Comparison of ENCODE assay signal across 14 cellular contexts in genomic region chr17:4970273-4970672, GRCh38. TPM values are rescaled to one million over a fixed set of nuclear protein-coding genes. Genes with fewer than 3 reads are reported as not detected.
DNase-seq lines count a peak whose midpoint lies in the region; ATAC-seq and TF ChIP-seq lines count a peak whose summit lies in the region.
"Had no signal": no experiment of that assay in that cellular context is flagged by ENCODE, and none has a peak within 500 bp of the region (broad histone marks: within the 10 kb centered on the region; RNA-seq: fewer than 3 reads in every experiment).

No MANE protein-coding gene starts in this region.

- TF ChIP-seq EP300 in tibial nerve (IDR thresholded peaks at IDR 0.05) = no peak

- no peak for TF ChIP-seq POLR2A in tibial nerve (IDR thresholded peaks at IDR 0.05)

- ATAC-seq in lower lobe of right lung (no peak), GM21723 (IDR thresholded peaks at IDR 0.05; ENCODE audit: unreplicated experiment) (no peak)
- ATAC-seq: HCT116 had no signal

- H3K9me3 ChIP-seq in lower lobe of right lung (no peaks in the 10 kb centered on the region), tibial nerve (no peaks in the 10 kb centered on the region)
- H3K9me3 ChIP-seq: testis had no signal

- H3K4me1 Mint-ChIP-seq in activated naive CD8-positive, alpha-beta T cell treated with anti-CD3 and anti-CD28 coated beads for 36 hours = peaks cover 36% of the 10 kb centered on the region

- TF ChIP-seq CTCF in lower lobe of right lung (IDR thresholded peaks at IDR 0.05) (no peak), tibial nerve (IDR thresholded peaks at IDR 0.05) (no peak)

- peak; percentile 62 for DNase-seq in activated effector memory CD4-positive, alpha-beta T cell treated with anti-CD3 and anti-CD28 coated beads, Interleukin-2, amount 50 U/mL, for 16 hours
- DNase-seq in activated effector memory CD4-positive, alpha-beta T cell treated with Interleukin-2 at 50 U/mL for 16 hours = no peak
- DNase-seq in activated naive CD8-positive, alpha-beta T cell treated with anti-CD3 and anti-CD28 coated beads for 36 hours = no peak
- no peak for DNase-seq in lower lobe of right lung
- no peak for DNase-seq in tibial nerve (ENCODE audit: low spot score in 2 of 2)
- no peak for DNase-seq in T1000 (lab: John Stamatoyannopoulos, UW)
- DNase-seq in NCI-H1048 (lab: John Stamatoyannopoulos, UW) = no peak
- DNase-seq: DMS153, NCI-H510A treated with DMSO at 0.1 percent for 48 hours, testis had no signal

- peaks cover 8% of the 10 kb centered on the region for H3K27me3 Mint-ChIP-seq in activated naive CD8-positive, alpha-beta T cell treated with anti-CD3 and anti-CD28 coated beads for 36 hours

- WGBS in tibial nerve, 2 donors = 84 to 95% methylated on average over 8 of the region's 8 CpGs

- intact Hi-C loops in lower lobe of right lung (cut with DNase I) = no loop called here

- peak overlapping the region; percentile 25 for H3K4me3 Mint-ChIP-seq in activated naive CD8-positive, alpha-beta T cell treated with anti-CD3 and anti-CD28 coated beads for 36 hours
- H3K4me3 Mint-ChIP-seq: activated naive CD4-positive, alpha-beta T cell treated with anti-CD3 and anti-CD28 coated beads for 36 hours had no signal

- H3K4me1 ChIP-seq in lower lobe of right lung = peaks cover 50% of the 10 kb centered on the region
- peaks cover 0 to 42% (median 22%) of the 10 kb centered on the region in 4 donors for H3K4me1 ChIP-seq in tibial nerve

- H3K27ac ChIP-seq in lower lobe of right lung (peak overlapping the region; percentile 34), tibial nerve (peak overlapping the region in 3 of 4 donors; percentile 74 to 95 (median 94))

- no peak overlapping the region for H3K4me3 ChIP-seq in lower lobe of right lung
- no peak overlapping the region for H3K4me3 ChIP-seq in tibial nerve
- H3K4me3 ChIP-seq: testis had no signal

- H3K9me3 Mint-ChIP-seq in activated naive CD8-positive, alpha-beta T cell treated with anti-CD3 and anti-CD28 coated beads for 36 hours = peaks cover 1% of the 10 kb centered on the region
- H3K9me3 Mint-ChIP-seq: activated naive CD4-positive, alpha-beta T cell treated with anti-CD3 and anti-CD28 coated beads for 36 hours had no signal

- H3K36me3 ChIP-seq in lower lobe of right lung = peaks cover 57% of the 10 kb centered on the region
- peaks cover 4 to 57% (median 19%) of the 10 kb centered on the region in 3 donors for H3K36me3 ChIP-seq in tibial nerve

- H3K27ac Mint-ChIP-seq in activated naive CD8-positive, alpha-beta T cell treated with anti-CD3 and anti-CD28 coated beads for 36 hours = no peak overlapping the region
- H3K27ac Mint-ChIP-seq: activated naive CD4-positive, alpha-beta T cell treated with anti-CD3 and anti-CD28 coated beads for 36 hours had no signal

- H3K36me3 Mint-ChIP-seq in activated naive CD8-positive, alpha-beta T cell treated with anti-CD3 and anti-CD28 coated beads for 36 hours = peaks cover 30% of the 10 kb centered on the region

- no peaks in the 10 kb centered on the region for H3K27me3 ChIP-seq in lower lobe of right lung (ENCODE audit: low read depth)
- H3K27me3 ChIP-seq in tibial nerve = no peaks in the 10 kb centered on the region
- H3K27me3 ChIP-seq: testis had no signal

RNA-seq across cellular contexts. Expression of gene SPAG7, which starts 2.7 kb away (rescaled TPM):
- 10 to 100 TPM; 62.2 to 63.6 TPM for total RNA-seq in activated naive CD8-positive, alpha-beta T cell treated with anti-CD3 and anti-CD28 coated beads for 36 hours
- total RNA-seq in lower lobe of right lung (56.3 TPM), tibial nerve (10 to 100 TPM; 36.9 to 70.0 (median 42.0) TPM)

RNA-seq across cellular contexts. Expression of gene CAMTA2, which starts 17.2 kb away (rescaled TPM):
- total RNA-seq in activated naive CD8-positive, alpha-beta T cell treated with anti-CD3 and anti-CD28 coated beads for 36 hours = 100 to 1,000 TPM; 107 to 108 TPM
- total RNA-seq in lower lobe of right lung (49.9 TPM), tibial nerve (10 to 100 TPM; 15.3 to 46.2 (median 22.5) TPM)

RNA-seq across cellular contexts. Expression of gene ENO3, which starts 19.4 kb away (rescaled TPM):
- total RNA-seq in activated naive CD8-positive, alpha-beta T cell treated with anti-CD3 and anti-CD28 coated beads for 36 hours = 10 to 100 TPM; 27.8 to 30.7 TPM
- total RNA-seq in lower lobe of right lung (8.2 TPM), tibial nerve (10 to 100 TPM in 2 of 4 donors, 1 to 10 TPM in 2; 7.5 to 15.3 (median 10.2) TPM)

RNA-seq across cellular contexts. Expression of gene PFN1, which starts 21.9 kb away (rescaled TPM):
- total RNA-seq in activated naive CD8-positive, alpha-beta T cell treated with anti-CD3 and anti-CD28 coated beads for 36 hours = 1,000 to 10,000 TPM; 1,791 to 1,802 TPM
- total RNA-seq in lower lobe of right lung (528 TPM), tibial nerve (1,000 to 10,000 TPM in 1 of 4 donors, 100 to 1,000 TPM in 3; 422 to 1,004 (median 483) TPM)

RNA-seq across cellular contexts. Expression of gene INCA1, which starts 27.0 kb away (rescaled TPM):
- under 1 TPM; 0.29 to 0.36 TPM for total RNA-seq in activated naive CD8-positive, alpha-beta T cell treated with anti-CD3 and anti-CD28 coated beads for 36 hours
- total RNA-seq in lower lobe of right lung (1.9 TPM), tibial nerve (1 to 10 TPM; 1.2 to 1.8 (median 1.7) TPM)
- total RNA-seq: epithelial cell of proximal tubule had no signal
